1 cellular context compared by ENCODE assay signal in the genomic region with DNA sequence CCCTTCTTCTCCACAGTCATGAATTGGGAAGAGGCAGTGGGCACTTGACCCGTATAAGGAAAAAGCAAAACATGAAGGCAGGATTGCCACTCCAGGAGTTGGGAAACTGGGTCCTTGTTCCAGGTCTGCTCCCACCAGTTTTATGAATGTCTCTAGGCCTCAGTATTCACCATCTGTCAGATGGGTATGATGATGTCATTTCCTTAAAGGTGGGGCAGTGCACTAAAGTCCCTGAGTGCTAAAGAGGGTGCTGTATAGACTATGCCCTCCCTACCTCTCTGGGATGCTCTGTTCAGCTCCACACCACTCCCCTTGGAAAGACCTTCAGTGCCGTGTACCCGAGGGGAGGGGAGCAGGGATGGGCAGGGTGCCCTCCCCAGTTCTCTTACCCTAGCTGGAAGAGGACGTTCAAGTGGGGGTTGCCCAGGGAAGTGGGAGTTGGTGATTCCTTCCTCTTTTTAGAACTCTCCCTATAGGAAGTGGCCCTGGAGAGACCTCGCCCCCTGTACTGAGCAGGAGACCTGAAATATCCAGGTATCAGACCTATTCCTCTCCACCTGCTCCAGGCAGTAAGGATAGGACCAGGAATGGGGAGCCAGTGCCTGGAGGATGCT.
TF ChIP-seq lines count a peak whose summit lies in the region.

No MANE protein-coding gene starts in this region.

TF ChIP-seq in HepG2, 621 proteins besides CTCF, POLR2A, EP300 and RAD21 (continues in another document):
- TF ChIP-seq THAP11 (CRISPR knock-in tag; IDR thresholded peaks at IDR 0.05) (no peak), KLF6 (CRISPR knock-in tag; IDR thresholded peaks at IDR 0.05) (no peak), SOX5 (CRISPR knock-in tag; IDR thresholded peaks at IDR 0.05; ENCODE audit: borderline replicate concordance) (no peak), ZNF510 (CRISPR knock-in tag; IDR thresholded peaks at IDR 0.05; ENCODE audit: low read depth) (no peak), FOXK2 (IDR thresholded peaks at IDR 0.05) (no peak), ZNF331 (CRISPR knock-in tag; IDR thresholded peaks at IDR 0.05) (no peak), HDAC2 (CRISPR knock-in tag; IDR thresholded peaks at IDR 0.05) (no peak), RCOR2 (CRISPR knock-in tag; IDR thresholded peaks at IDR 0.05) (no peak; the same call in 1 of the 2 replicates), XRCC5 (optimal IDR thresholded peaks at IDR 0.05; ENCODE audit: low read length) (no peak), PPARG (CRISPR knock-in tag; conservative IDR thresholded peaks at IDR 0.05) (no peak), ZNF101 (CRISPR knock-in tag; IDR thresholded peaks at IDR 0.05; ENCODE audit: borderline replicate concordance, low read depth) (no peak), ZNF143 (CRISPR knock-in tag; IDR thresholded peaks at IDR 0.05) (no peak), FLYWCH1 (CRISPR knock-in tag; IDR thresholded peaks at IDR 0.05) (no peak), MLX (CRISPR knock-in tag; IDR thresholded peaks at IDR 0.05) (no peak), ZNF362 (CRISPR knock-in tag; IDR thresholded peaks at IDR 0.05; ENCODE audit: borderline replicate concordance) (no peak), ZNF556 (CRISPR knock-in tag; IDR thresholded peaks at IDR 0.05; ENCODE audit: borderline replicate concordance) (no peak), KDM1A (CRISPR knock-in tag; IDR thresholded peaks at IDR 0.05) (peak; percentile 56; the same call in 1 of the 2 replicates), NCOA1 (CRISPR knock-in tag; IDR thresholded peaks at IDR 0.05) (peak; percentile 18; the same call in 1 of the 2 replicates), TEAD3 (CRISPR knock-in tag; optimal IDR thresholded peaks at IDR 0.05; ENCODE audit: borderline replicate concordance) (no peak), ZNF788 (CRISPR knock-in tag; IDR thresholded peaks at IDR 0.05; ENCODE audit: borderline replicate concordance) (0 out of 2 replicates have a peak, but pooled peaks have one; percentile 5), ZNF629 (CRISPR knock-in tag; conservative IDR thresholded peaks at IDR 0.05) (peak; percentile 97), TMF1 (CRISPR knock-in tag; IDR thresholded peaks at IDR 0.05; ENCODE audit: low read depth) (no peak), MEF2D (CRISPR knock-in tag; IDR thresholded peaks at IDR 0.05) (peak; percentile 7; the same call in 1 of the 2 replicates), MTA1 (CRISPR knock-in tag; IDR thresholded peaks at IDR 0.05; ENCODE audit: borderline replicate concordance) (no peak), ZNF776 (CRISPR knock-in tag; IDR thresholded peaks at IDR 0.05) (peak; percentile 37; the same call in 1 of the 2 replicates), ZNF274 (CRISPR knock-in tag; IDR thresholded peaks at IDR 0.05) (no peak), SATB2 (CRISPR knock-in tag; IDR thresholded peaks at IDR 0.05) (no peak), ZBTB3 (CRISPR knock-in tag; IDR thresholded peaks at IDR 0.05; ENCODE audit: borderline replicate concordance, low read depth) (0 out of 2 replicates have a peak, but pooled peaks have one; percentile 14), U2AF2 (IDR thresholded peaks at IDR 0.05; ENCODE audit: low read depth, low read length) (no peak), FUBP1 (CRISPR knock-in tag; IDR thresholded peaks at IDR 0.05; ENCODE audit: borderline replicate concordance) (peak; percentile 4; the same call in 1 of the 2 replicates), ZBTB7A (CRISPR knock-in tag; IDR thresholded peaks at IDR 0.05) (0 out of 2 replicates have a peak, but pooled peaks have one; percentile 4), CHD4 (IDR thresholded peaks at IDR 0.05; ENCODE audit: borderline replicate concordance, low read length) (peak; percentile 46; the same call in 1 of the 2 replicates), HMGA1 (CRISPR knock-in tag; conservative IDR thresholded peaks at IDR 0.05) (no peak), AKAP8 (CRISPR knock-in tag; IDR thresholded peaks at IDR 0.05) (no peak), KLF12 (CRISPR knock-in tag; IDR thresholded peaks at IDR 0.05; ENCODE audit: borderline replicate concordance) (0 out of 2 replicates have a peak, but pooled peaks have one; percentile 6), THAP8 (CRISPR knock-in tag; IDR thresholded peaks at IDR 0.05; ENCODE audit: borderline replicate concordance) (no peak), MTERF4 (CRISPR knock-in tag; IDR thresholded peaks at IDR 0.05) (peak; percentile 51; the same call in 1 of the 2 replicates), ZFX (CRISPR knock-in tag; IDR thresholded peaks at IDR 0.05; ENCODE audit: low read depth) (peak; percentile 9), HOXD1 (CRISPR knock-in tag; IDR thresholded peaks at IDR 0.05) (no peak), ZNF235 (CRISPR knock-in tag; IDR thresholded peaks at IDR 0.05; ENCODE audit: borderline replicate concordance) (no peak), ZNF713 (CRISPR knock-in tag; IDR thresholded peaks at IDR 0.05) (no peak), SALL2 (CRISPR knock-in tag; IDR thresholded peaks at IDR 0.05) (0 out of 2 replicates have a peak, but pooled peaks have one; percentile 13), ZBTB38 (CRISPR knock-in tag; IDR thresholded peaks at IDR 0.05) (no peak), CREB1 (IDR thresholded peaks at IDR 0.05) (peak; percentile 38; the same call in 1 of the 2 replicates), CREB1 (CRISPR knock-in tag; IDR thresholded peaks at IDR 0.05) (no peak), ERF (CRISPR knock-in tag; IDR thresholded peaks at IDR 0.05) (no peak), MAFK (conservative IDR thresholded peaks at IDR 0.05 in 1 of 2, IDR thresholded peaks at IDR 0.05 in 1 of 2; ENCODE audit: low read length in 2 of 2) (no peak), ZNF550 (CRISPR knock-in tag; IDR thresholded peaks at IDR 0.05; ENCODE audit: borderline replicate concordance) (0 out of 2 replicates have a peak, but pooled peaks have one; percentile 61)
- TF ChIP-seq, protein P1, sequence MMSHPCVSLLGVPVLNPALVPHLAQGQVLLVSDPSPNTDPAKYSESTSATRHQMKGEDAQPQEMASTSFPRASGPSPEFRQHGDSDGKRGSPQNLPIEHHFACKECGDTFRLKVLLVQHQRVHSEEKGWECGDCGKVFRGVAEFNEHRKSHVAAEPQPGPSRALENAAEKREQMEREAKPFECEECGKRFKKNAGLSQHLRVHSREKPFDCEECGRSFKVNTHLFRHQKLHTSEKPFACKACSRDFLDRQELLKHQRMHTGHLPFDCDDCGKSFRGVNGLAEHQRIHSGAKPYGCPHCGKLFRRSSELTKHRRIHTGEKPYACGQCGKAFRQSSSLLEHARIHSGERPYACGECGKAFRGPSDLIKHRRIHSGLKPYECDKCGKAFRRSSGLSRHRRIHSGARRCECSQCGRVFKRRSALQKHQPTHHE (CRISPR knock-in tag; IDR thresholded peaks at IDR 0.05; ENCODE audit: borderline replicate concordance) = 0 out of 2 replicates have a peak, but pooled peaks have one; percentile 0
- TF ChIP-seq, protein P2, sequence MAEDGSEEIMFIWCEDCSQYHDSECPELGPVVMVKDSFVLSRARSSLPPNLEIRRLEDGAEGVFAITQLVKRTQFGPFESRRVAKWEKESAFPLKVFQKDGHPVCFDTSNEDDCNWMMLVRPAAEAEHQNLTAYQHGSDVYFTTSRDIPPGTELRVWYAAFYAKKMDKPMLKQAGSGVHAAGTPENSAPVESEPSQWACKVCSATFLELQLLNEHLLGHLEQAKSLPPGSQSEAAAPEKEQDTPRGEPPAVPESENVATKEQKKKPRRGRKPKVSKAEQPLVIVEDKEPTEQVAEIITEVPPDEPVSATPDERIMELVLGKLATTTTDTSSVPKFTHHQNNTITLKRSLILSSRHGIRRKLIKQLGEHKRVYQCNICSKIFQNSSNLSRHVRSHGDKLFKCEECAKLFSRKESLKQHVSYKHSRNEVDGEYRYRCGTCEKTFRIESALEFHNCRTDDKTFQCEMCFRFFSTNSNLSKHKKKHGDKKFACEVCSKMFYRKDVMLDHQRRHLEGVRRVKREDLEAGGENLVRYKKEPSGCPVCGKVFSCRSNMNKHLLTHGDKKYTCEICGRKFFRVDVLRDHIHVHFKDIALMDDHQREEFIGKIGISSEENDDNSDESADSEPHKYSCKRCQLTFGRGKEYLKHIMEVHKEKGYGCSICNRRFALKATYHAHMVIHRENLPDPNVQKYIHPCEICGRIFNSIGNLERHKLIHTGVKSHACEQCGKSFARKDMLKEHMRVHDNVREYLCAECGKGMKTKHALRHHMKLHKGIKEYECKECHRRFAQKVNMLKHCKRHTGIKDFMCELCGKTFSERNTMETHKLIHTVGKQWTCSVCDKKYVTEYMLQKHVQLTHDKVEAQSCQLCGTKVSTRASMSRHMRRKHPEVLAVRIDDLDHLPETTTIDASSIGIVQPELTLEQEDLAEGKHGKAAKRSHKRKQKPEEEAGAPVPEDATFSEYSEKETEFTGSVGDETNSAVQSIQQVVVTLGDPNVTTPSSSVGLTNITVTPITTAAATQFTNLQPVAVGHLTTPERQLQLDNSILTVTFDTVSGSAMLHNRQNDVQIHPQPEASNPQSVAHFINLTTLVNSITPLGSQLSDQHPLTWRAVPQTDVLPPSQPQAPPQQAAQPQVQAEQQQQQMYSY (CRISPR knock-in tag; IDR thresholded peaks at IDR 0.05) = no peak
- TF ChIP-seq, protein P3, sequence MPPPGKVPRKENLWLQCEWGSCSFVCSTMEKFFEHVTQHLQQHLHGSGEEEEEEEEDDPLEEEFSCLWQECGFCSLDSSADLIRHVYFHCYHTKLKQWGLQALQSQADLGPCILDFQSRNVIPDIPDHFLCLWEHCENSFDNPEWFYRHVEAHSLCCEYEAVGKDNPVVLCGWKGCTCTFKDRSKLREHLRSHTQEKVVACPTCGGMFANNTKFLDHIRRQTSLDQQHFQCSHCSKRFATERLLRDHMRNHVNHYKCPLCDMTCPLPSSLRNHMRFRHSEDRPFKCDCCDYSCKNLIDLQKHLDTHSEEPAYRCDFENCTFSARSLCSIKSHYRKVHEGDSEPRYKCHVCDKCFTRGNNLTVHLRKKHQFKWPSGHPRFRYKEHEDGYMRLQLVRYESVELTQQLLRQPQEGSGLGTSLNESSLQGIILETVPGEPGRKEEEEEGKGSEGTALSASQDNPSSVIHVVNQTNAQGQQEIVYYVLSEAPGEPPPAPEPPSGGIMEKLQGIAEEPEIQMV (CRISPR knock-in tag; IDR thresholded peaks at IDR 0.05; ENCODE audit: low read depth) = no peak
- TF ChIP-seq, protein P4, sequence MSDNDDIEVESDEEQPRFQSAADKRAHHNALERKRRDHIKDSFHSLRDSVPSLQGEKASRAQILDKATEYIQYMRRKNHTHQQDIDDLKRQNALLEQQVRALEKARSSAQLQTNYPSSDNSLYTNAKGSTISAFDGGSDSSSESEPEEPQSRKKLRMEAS (IDR thresholded peaks at IDR 0.05) = 0 out of 2 replicates have a peak, but pooled peaks have one; percentile 4
- TF ChIP-seq, protein P5, sequence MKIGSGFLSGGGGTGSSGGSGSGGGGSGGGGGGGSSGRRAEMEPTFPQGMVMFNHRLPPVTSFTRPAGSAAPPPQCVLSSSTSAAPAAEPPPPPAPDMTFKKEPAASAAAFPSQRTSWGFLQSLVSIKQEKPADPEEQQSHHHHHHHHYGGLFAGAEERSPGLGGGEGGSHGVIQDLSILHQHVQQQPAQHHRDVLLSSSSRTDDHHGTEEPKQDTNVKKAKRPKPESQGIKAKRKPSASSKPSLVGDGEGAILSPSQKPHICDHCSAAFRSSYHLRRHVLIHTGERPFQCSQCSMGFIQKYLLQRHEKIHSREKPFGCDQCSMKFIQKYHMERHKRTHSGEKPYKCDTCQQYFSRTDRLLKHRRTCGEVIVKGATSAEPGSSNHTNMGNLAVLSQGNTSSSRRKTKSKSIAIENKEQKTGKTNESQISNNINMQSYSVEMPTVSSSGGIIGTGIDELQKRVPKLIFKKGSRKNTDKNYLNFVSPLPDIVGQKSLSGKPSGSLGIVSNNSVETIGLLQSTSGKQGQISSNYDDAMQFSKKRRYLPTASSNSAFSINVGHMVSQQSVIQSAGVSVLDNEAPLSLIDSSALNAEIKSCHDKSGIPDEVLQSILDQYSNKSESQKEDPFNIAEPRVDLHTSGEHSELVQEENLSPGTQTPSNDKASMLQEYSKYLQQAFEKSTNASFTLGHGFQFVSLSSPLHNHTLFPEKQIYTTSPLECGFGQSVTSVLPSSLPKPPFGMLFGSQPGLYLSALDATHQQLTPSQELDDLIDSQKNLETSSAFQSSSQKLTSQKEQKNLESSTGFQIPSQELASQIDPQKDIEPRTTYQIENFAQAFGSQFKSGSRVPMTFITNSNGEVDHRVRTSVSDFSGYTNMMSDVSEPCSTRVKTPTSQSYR (CRISPR knock-in tag; IDR thresholded peaks at IDR 0.05; ENCODE audit: borderline replicate concordance) = no peak
